ENCODE assay signal across 20 cellular contexts in genomic region chr10:133010095-133010837, GRCh38.
A peak's percentile ranks its signal among the peaks of the same experiment; 100 is the strongest.
DNase-seq lines count a peak whose midpoint lies in the region; ATAC-seq, FAIRE-seq and TF ChIP-seq lines count a peak whose summit lies in the region.
"Had no signal": no experiment of that assay in that cellular context is flagged by ENCODE, and none has a peak within 500 bp of the region (broad histone marks: within the 10 kb centered on the region; RNA-seq: fewer than 3 reads in every experiment).

No MANE protein-coding gene starts in this region.

- no peaks in the 10 kb centered on the region for H3K79me2 ChIP-seq in H9 (ENCODE audit: insufficient read depth, low read length)

- no peak overlapping the region for H3T11ph ChIP-seq in H9 (ENCODE audit: low read length)

- H3K4me3 Mint-ChIP-seq in H9 (no peak overlapping the region), nephron progenitor cell (no peak overlapping the region)
- H3K4me3 Mint-ChIP-seq: T-cell had no signal

- TF ChIP-seq EP300 in A549 (IDR thresholded peaks at IDR 0.05) = no peak

- H2BK120ac ChIP-seq in H9 (ENCODE audit: low read depth, low read length, poor library complexity, severe bottlenecking) = no peak overlapping the region

- H4K91ac ChIP-seq in H9 (ENCODE audit: insufficient read length, low read depth, low read length) = no peak overlapping the region

- H3K27ac ChIP-seq in A549 (peak overlapping the region; percentile 72 to 75; a peak in 4 of 6 replicates), H9 (ENCODE audit: insufficient read length, low read depth, low read length) (no peak overlapping the region)
- H3K27ac ChIP-seq: cardiac muscle cell, dorsolateral prefrontal cortex had no signal

- H3K56ac ChIP-seq in H9 (ENCODE audit: insufficient read length, low read depth, low read length) = no peak overlapping the region

- H3K27me3 Mint-ChIP-seq in H9 (ENCODE audit: low read depth) (no peaks in the 10 kb centered on the region), nephron progenitor cell (ENCODE audit: low read depth, poor library complexity) (no peaks in the 10 kb centered on the region)

- H3K9ac ChIP-seq in H9 (ENCODE audit: extremely low read depth, insufficient read length, low read length) = no peak overlapping the region

- no peak overlapping the region for H2BK5ac ChIP-seq in H9 (ENCODE audit: insufficient read length, low read length)

- H4K20me1 ChIP-seq in H9 (ENCODE audit: control insufficient read depth, insufficient read depth, insufficient read length) = no peaks in the 10 kb centered on the region

- H3K36me3 Mint-ChIP-seq in H9 (ENCODE audit: insufficient read depth in 1 of 3, low read depth in 3 of 3) (no peaks in the 10 kb centered on the region), nephron progenitor cell (ENCODE audit: low read depth) (no peaks in the 10 kb centered on the region)
- H3K36me3 Mint-ChIP-seq: T-cell had no signal

- H3K4me1 Mint-ChIP-seq in H9 (no peaks in the 10 kb centered on the region), nephron progenitor cell (peaks cover 24% of the 10 kb centered on the region)
- H3K4me1 Mint-ChIP-seq: T-cell had no signal

- H3K18ac ChIP-seq in H9 (ENCODE audit: insufficient read length, low read depth, low read length) = no peak overlapping the region

- WGBS in A549 (ENCODE audit: missing lambda C conversion rate) = 84% methylated on average over 17 of the region's 23 CpGs
- WGBS in H9 (ENCODE audit: extremely low coverage, insufficient read length, low lambda C conversion rate) = no CpG with 5 or more reads among the region's 23 CpGs

- H2AK5ac ChIP-seq in H9 (ENCODE audit: insufficient read length, low read length) = no peak overlapping the region

- no peak overlapping the region for H2BK15ac ChIP-seq in H9 (ENCODE audit: low read depth, low read length)

- H3K23ac ChIP-seq in H9 (ENCODE audit: insufficient read length, low read depth, low read length) = no peak overlapping the region

- H4K8ac ChIP-seq in H9 (replicated peaks; ENCODE audit: insufficient read length, low read depth, low read length) = peak overlapping the region; percentile 46

- H2AFZ ChIP-seq in H9 (ENCODE audit: low read length) = no peak overlapping the region

- H3K4me1 ChIP-seq in A549 (peaks cover 14% of the 10 kb centered on the region), H9 (ENCODE audit: insufficient read depth, low read length) (no peaks in the 10 kb centered on the region)
- H3K4me1 ChIP-seq: pancreas had no signal

- TF ChIP-seq RAD21 in A549 (conservative IDR thresholded peaks at IDR 0.05 in 1 of 2, IDR thresholded peaks at IDR 0.05 in 1 of 2) = no peak

- ATAC-seq in A549 (peak; percentile 12 to 44; a peak in 3 of 6 replicates), HG03432 (IDR thresholded peaks at IDR 0.05; ENCODE audit: unreplicated experiment) (no peak), sciatic nerve (no peak), HG03571 (IDR thresholded peaks at IDR 0.05; ENCODE audit: unreplicated experiment) (no peak)
- ATAC-seq: T-cell had no signal

- no peak for FAIRE-seq in A549 (lab: Jason Lieb, UNC)

- DNase-seq in A549 (ENCODE audit: low read depth in 1 of 2, low spot score in 1 of 2) = no peak
- DNase-seq in H9 = no peak
- DNase-seq in erythroblast (lab: John Stamatoyannopoulos, UW) = peak; percentile 29 to 53
- no peak for DNase-seq in nephron progenitor cell
- no peak for DNase-seq in NCI-H1930 (lab: John Stamatoyannopoulos, UW)
- DNase-seq in sciatic nerve (ENCODE audit: low spot score) = no peak
- DNase-seq: activated CD4-positive, alpha-beta T cell treated with anti-CD3 and anti-CD28 coated beads, Interleukin-2, amount 50 U/mL, for 1 hour; activated CD8-positive, alpha-beta memory T cell treated with anti-CD3 and anti-CD28 coated beads, Interleukin-2, amount 50 U/mL, for 4 hours; activated effector memory CD4-positive, alpha-beta T cell treated with anti-CD3 and anti-CD28 coated beads, Interleukin-2, amount 50 U/mL, for 16 hours; DMS 273 treated with DMSO at 0.1 percent for 48 hours; dorsolateral prefrontal cortex; Karpas-422; NCI-H1092; NCI-H524; T-cell had no signal

- no peak overlapping the region for H3K4me3 ChIP-seq in A549
- H3K4me3 ChIP-seq: cardiac muscle cell, dorsolateral prefrontal cortex, lung, pancreas had no signal

- no peaks in the 10 kb centered on the region for H3K79me1 ChIP-seq in H9 (ENCODE audit: insufficient read depth, low read depth, low read length, poor library complexity, severe bottlenecking)

- intact Hi-C loops in sciatic nerve (cut with DNase I) = no loop called here

- H3K27me3 ChIP-seq in H9 (ENCODE audit: insufficient read depth, low read length) = no peaks in the 10 kb centered on the region
- H3K27me3 ChIP-seq: cardiac muscle cell, dorsolateral prefrontal cortex, pancreas had no signal

- no peaks in the 10 kb centered on the region for H3K23me2 ChIP-seq in H9 (ENCODE audit: insufficient read length, low read depth, low read length, poor library complexity, severe bottlenecking)

- H2BK20ac ChIP-seq in H9 (ENCODE audit: low read depth, low read length, poor library complexity, severe bottlenecking) = no peak overlapping the region

- no peak overlapping the region for H4K5ac ChIP-seq in H9 (ENCODE audit: insufficient read length, low read depth, low read length)

- no peaks in the 10 kb centered on the region for H3K9me3 Mint-ChIP-seq in H9
- no peaks in the 10 kb centered on the region for H3K9me3 Mint-ChIP-seq in nephron progenitor cell
- H3K9me3 Mint-ChIP-seq: T-cell had no signal

- CTCF ChIA-PET in A549 (lab: Yijun Ruan, JAX) = no interaction called here

- H3K27ac Mint-ChIP-seq in H9 (no peak overlapping the region), nephron progenitor cell (peak overlapping the region; percentile 51)
- H3K27ac Mint-ChIP-seq: T-cell had no signal

- POLR2A ChIA-PET in A549 (lab: Yijun Ruan, JAX) = no interaction called here

- no peak overlapping the region for H3K14ac ChIP-seq in H9 (ENCODE audit: insufficient read depth, low read length)

- TF ChIP-seq CTCF in A549 (IDR thresholded peaks at IDR 0.05) (no peak), H9 (conservative IDR thresholded peaks at IDR 0.05) (no peak), nephron progenitor cell (IDR thresholded peaks at IDR 0.05) (no peak)

- H3K4ac ChIP-seq in H9 (ENCODE audit: low read depth, low read length) = no peak overlapping the region

- H2BK12ac ChIP-seq in H9 (ENCODE audit: insufficient read length, low read depth, low read length) = no peak overlapping the region

- peak overlapping the region; percentile 68; the same call in 2 of the 3 replicates for H3K4me2 ChIP-seq in A549
- H3K4me2 ChIP-seq in H9 (ENCODE audit: insufficient read depth, insufficient read length, low read length) = no peak overlapping the region

- H3K9me3 ChIP-seq in A549 (peaks cover 2% of the 10 kb centered on the region; the same call in 1 of the 3 replicates), H9 (ENCODE audit: control insufficient read depth, low read depth, low read length) (no peaks in the 10 kb centered on the region)
- H3K9me3 ChIP-seq: pancreas had no signal

- no peak for TF ChIP-seq POLR2A in A549 (IDR thresholded peaks at IDR 0.05; ENCODE audit: low read length)
- TF ChIP-seq POLR2A in erythroblast (IDR thresholded peaks at IDR 0.05; ENCODE audit: low read length) = no peak

TF ChIP-seq in A549, 52 proteins besides CTCF, POLR2A, EP300 and RAD21:
- TF ChIP-seq ATOH8 (CRISPR knock-in tag; IDR thresholded peaks at IDR 0.05; ENCODE audit: low read depth) = no peak
- no peak for TF ChIP-seq HOXB5 (CRISPR knock-in tag; IDR thresholded peaks at IDR 0.05)
- TF ChIP-seq ZC3H11A (IDR thresholded peaks at IDR 0.05) = no peak
- no peak for TF ChIP-seq GATA3 (IDR thresholded peaks at IDR 0.05; ENCODE audit: borderline replicate concordance)
- no peak for TF ChIP-seq HOXA7 (CRISPR knock-in tag; IDR thresholded peaks at IDR 0.05)
- no peak for TF ChIP-seq TP53 (CRISPR knock-in tag; IDR thresholded peaks at IDR 0.05)
- TF ChIP-seq JUN (IDR thresholded peaks at IDR 0.05) = no peak
- no peak for TF ChIP-seq HDAC2 (IDR thresholded peaks at IDR 0.05)
- no peak for TF ChIP-seq FOSB (CRISPR knock-in tag; IDR thresholded peaks at IDR 0.05)
- no peak for TF ChIP-seq MYC (IDR thresholded peaks at IDR 0.05; ENCODE audit: borderline replicate concordance, low read length)
- TF ChIP-seq SREBF2 (IDR thresholded peaks at IDR 0.05) = no peak
- no peak for TF ChIP-seq KDM5A (IDR thresholded peaks at IDR 0.05)
- TF ChIP-seq HES2 (IDR thresholded peaks at IDR 0.05) = no peak
- no peak for TF ChIP-seq CBX2 (IDR thresholded peaks at IDR 0.05; ENCODE audit: borderline replicate concordance, low read depth)
- no peak for TF ChIP-seq BCL3 (IDR thresholded peaks at IDR 0.05)
- TF ChIP-seq MAZ (IDR thresholded peaks at IDR 0.05; ENCODE audit: borderline replicate concordance, low read depth, low read length) = no peak
TF ChIP-seq in A549: peak in this region for 0.

Comparison
In these comparisons a context has a peak if more than half of its experiments do, and no peak if none do; other contexts are left out.
1. ATAC-seq: peak in A549 (2 of 2); none in HG03432 (single experiment), sciatic nerve (single experiment) and HG03571 (single experiment).
2. DNase-seq: peak in erythroblast (2 of 2); none in A549 (0 of 2), H9 (single experiment), nephron progenitor cell (single experiment), NCI-H1930 (0 of 2) and sciatic nerve (single experiment).